ENCODE assay signal across 8 cellular contexts in genomic region chr11:62611705-62612365, GRCh38. TPM values are rescaled to one million over a fixed set of nuclear protein-coding genes. Genes with fewer than 3 reads are reported as not detected.
DNase-seq lines count a peak whose midpoint lies in the region; ATAC-seq, FAIRE-seq and TF ChIP-seq lines count a peak whose summit lies in the region.

No MANE protein-coding gene starts in this region.

- peak overlapping the region; percentile 81 for H3K4me2 ChIP-seq in A549

- no peak for TF ChIP-seq RAD21 in A549 (conservative IDR thresholded peaks at IDR 0.05 in 1 of 2, IDR thresholded peaks at IDR 0.05 in 1 of 2)

- 3% methylated on average over 33 of the region's 34 CpGs for WGBS in A549 (ENCODE audit: missing lambda C conversion rate)
- 1% methylated on average over 34 of the region's 34 CpGs for WGBS in sigmoid colon, 2 donors

- peak overlapping the region; percentile 61 for H3K4me3 ChIP-seq in A549
- peak overlapping the region; percentile 53 to 82 (median 62) for H3K4me3 ChIP-seq in sigmoid colon

- peaks cover 0 to 61% (median 5%) of the 10 kb centered on the region in 4 donors for H3K36me3 ChIP-seq in sigmoid colon

- H3K9me3 ChIP-seq in A549 (no peaks in the 10 kb centered on the region), sigmoid colon (no peaks in the 10 kb centered on the region)

- DNase-seq in A549 (ENCODE audit: low read depth in 1 of 2, low spot score in 1 of 2) (peak; percentile 36 to 48), RPMI7951 (ENCODE audit: low read depth) (peak; percentile 77), anterior cingulate cortex (lab: John Stamatoyannopoulos, UW) (peak in 36 of 58 donors; percentile 10 to 66 (median 32)), hepatic stellate cell (ENCODE audit: low spot score) (peak; percentile 79), sigmoid colon (peak; percentile 86), iPS-NIHi7 (ENCODE audit: extremely low spot score) (no peak)

- TF ChIP-seq CTCF in A549 (IDR thresholded peaks at IDR 0.05) (no peak), sigmoid colon (IDR thresholded peaks at IDR 0.05) (no peak)

- TF ChIP-seq EP300 in A549 (IDR thresholded peaks at IDR 0.05) (no peak), sigmoid colon (IDR thresholded peaks at IDR 0.05) (no peak)

- no peak for FAIRE-seq in A549 (lab: Jason Lieb, UNC)

- intact Hi-C loops in sigmoid colon (cut with DNase I) = loop anchor here (2.0 to 5.0 kb wide), 3 partner anchors 17 to 95 kb away; partner anchors contain the start of genes BSCL2, C11orf98, CSKMT and GNG3

- POLR2A ChIA-PET in A549 (lab: Yijun Ruan, JAX) = interaction anchor here (1.1 to 3.7 kb wide), 6 partner anchors 10 to 56 kb away, joined by 3 to 27 read pairs (median 5); partner anchors contain the start of genes B3GAT3, C11orf98, CSKMT and MTA2

- H3K27ac ChIP-seq in A549 (peak overlapping the region; percentile 80 to 98), sigmoid colon (peak overlapping the region; percentile 88 to 100 (median 96))

- CTCF ChIA-PET in A549 (lab: Yijun Ruan, JAX) = interaction anchor here (0.7 to 4.1 kb wide), 37 partner anchors 8 to 223 kb away, joined by 3 to 48 read pairs (median 5); partner anchors contain the start of genes B3GAT3, GANAB, LBHD1 and MTA2

- ATAC-seq in A549 (peak; percentile 26 to 41), GM18519 (IDR thresholded peaks at IDR 0.05; ENCODE audit: low FRiP score, unreplicated experiment) (peak; percentile 5), HG03108 (IDR thresholded peaks at IDR 0.05; ENCODE audit: unreplicated experiment) (peak; percentile 14)

- TF ChIP-seq POLR2A in A549 (IDR thresholded peaks at IDR 0.05; ENCODE audit: low read length) = no peak
- no peak for TF ChIP-seq POLR2A in sigmoid colon (IDR thresholded peaks at IDR 0.05)

- no peaks in the 10 kb centered on the region for H3K27me3 ChIP-seq in sigmoid colon

- H3K4me1 ChIP-seq in A549 = peaks cover 29% of the 10 kb centered on the region
- H3K4me1 ChIP-seq in sigmoid colon = peaks cover 0 to 30% (median 24%) of the 10 kb centered on the region in 4 donors

TF ChIP-seq in A549, 52 proteins besides CTCF, POLR2A, EP300 and RAD21:
- TF ChIP-seq HEYL (CRISPR knock-in tag; IDR thresholded peaks at IDR 0.05) = no peak
- TF ChIP-seq REST (IDR thresholded peaks at IDR 0.05) = peak; percentile 32; the same call in 1 of the 2 replicates
- no peak for TF ChIP-seq HOXB13 (CRISPR knock-in tag; IDR thresholded peaks at IDR 0.05; ENCODE audit: low read depth)
- 0 out of 2 replicates have a peak, but pooled peaks have one; percentile 7 for TF ChIP-seq MAX (IDR thresholded peaks at IDR 0.05)

RNA-seq across cellular contexts. Expression of gene EML3, which starts 0.7 kb away (rescaled TPM):
- polyA plus RNA-seq in A549 (2011; rRNA removed) (15.2 and 19.7 TPM in 2 replicates), A549 (2017; fragmentation: RNase III; extraction: RNeasy Plus Mini Kit Qiagen cat#74134 plus additional on column Dnase treatment) (21.4 to 28.0 TPM (median 27.2 TPM) in 3 replicates), sigmoid colon (10 to 100 TPM; 10.6 to 50.7 (median 16.2) TPM)
- polyA plus RNA-seq in A549 (2012; cell fraction: cytosol; rRNA removed) = 16.7 and 22.6 TPM in 2 replicates
- polyA plus RNA-seq in A549 (2012; cell fraction: nucleus; rRNA removed) = 124 and 129 TPM in 2 replicates
- 15.4 and 16.7 TPM in 2 replicates for polyA minus RNA-seq in A549 (2011; rRNA and poly(A)+ RNA removed)
- 7.1 and 13.8 TPM in 2 replicates for total RNA-seq in RPMI7951 (2014; rRNA removed; shearing (Covaris generic))
- total RNA-seq in sigmoid colon = 10 to 100 TPM; 19.6 to 39.5 (median 30.2) TPM

RNA-seq across cellular contexts. Expression of gene ROM1, which starts 1.2 kb away (rescaled TPM):
- 0.92 and 1.6 TPM in 2 replicates for polyA plus RNA-seq in A549 (2011; rRNA removed)
- polyA plus RNA-seq in A549 (2012; cell fraction: cytosol; rRNA removed) = 2.0 and 2.4 TPM in 2 replicates
- polyA plus RNA-seq in A549 (2012; cell fraction: nucleus; rRNA removed) = 1.7 and 1.8 TPM in 2 replicates
- polyA plus RNA-seq in A549 (2017; fragmentation: RNase III; extraction: RNeasy Plus Mini Kit Qiagen cat#74134 plus additional on column Dnase treatment) = 2.8 to 3.7 TPM (median 3.2 TPM) in 3 replicates
- polyA minus RNA-seq in A549 (2011; rRNA and poly(A)+ RNA removed) = 0.24 and 0.37 TPM in 2 replicates
- 2.5 and 3.6 TPM in 2 replicates for total RNA-seq in RPMI7951 (2014; rRNA removed; shearing (Covaris generic))
- 10 to 100 TPM in 2 of 4 donors, 1 to 10 TPM in 2; 5.3 to 13.8 (median 10.1) TPM for total RNA-seq in sigmoid colon
- polyA plus RNA-seq in sigmoid colon = 10 to 100 TPM in 1 of 3 donors, 1 to 10 TPM in 2; 3.0 to 14.2 (median 3.2) TPM

RNA-seq across cellular contexts. Expression of gene B3GAT3, which starts 10.0 kb away (rescaled TPM):
- polyA plus RNA-seq in A549 (2011; rRNA removed) (19.0 and 20.5 TPM in 2 replicates), A549 (2017; fragmentation: RNase III; extraction: RNeasy Plus Mini Kit Qiagen cat#74134 plus additional on column Dnase treatment) (38.1 to 41.0 TPM (median 40.9 TPM) in 3 replicates), sigmoid colon (10 to 100 TPM in 2 of 3 donors, 1 to 10 TPM in 1; 9.7 to 47.5 (median 11.4) TPM)
- polyA plus RNA-seq in A549 (2012; cell fraction: cytosol; rRNA removed) = 55.2 and 77.9 TPM in 2 replicates
- 113 and 130 TPM in 2 replicates for polyA plus RNA-seq in A549 (2012; cell fraction: nucleus; rRNA removed)
- polyA minus RNA-seq in A549 (2011; rRNA and poly(A)+ RNA removed) = 8.6 and 10.7 TPM in 2 replicates
- total RNA-seq in RPMI7951 (2014; rRNA removed; shearing (Covaris generic)) = 23.3 and 27.1 TPM in 2 replicates
- 10 to 100 TPM; 11.1 to 26.3 (median 16.8) TPM for total RNA-seq in sigmoid colon

RNA-seq across cellular contexts. Expression of gene MTA2, which starts 10.2 kb away (rescaled TPM):
- polyA plus RNA-seq in A549 (2011; rRNA removed) = 21.8 and 44.3 TPM in 2 replicates
- 12.5 and 16.1 TPM in 2 replicates for polyA plus RNA-seq in A549 (2012; cell fraction: cytosol; rRNA removed)
- 25.7 and 48.5 TPM in 2 replicates for polyA plus RNA-seq in A549 (2012; cell fraction: nucleus; rRNA removed)
- polyA plus RNA-seq in A549 (2017; fragmentation: RNase III; extraction: RNeasy Plus Mini Kit Qiagen cat#74134 plus additional on column Dnase treatment) = 79.3 to 85.0 TPM (median 84.5 TPM) in 3 replicates
- polyA minus RNA-seq in A549 (2011; rRNA and poly(A)+ RNA removed) = 74.7 and 80.5 TPM in 2 replicates
- total RNA-seq in RPMI7951 (2014; rRNA removed; shearing (Covaris generic)) = 91.2 and 103 TPM in 2 replicates
- total RNA-seq in sigmoid colon = 10 to 100 TPM; 50.1 to 62.2 (median 58.1) TPM
- polyA plus RNA-seq in sigmoid colon = 10 to 100 TPM; 28.8 to 86.3 (median 36.1) TPM

RNA-seq across cellular contexts. Expression of gene TUT1, which starts 20.5 kb away (rescaled TPM):
- 12.9 and 15.5 TPM in 2 replicates for polyA plus RNA-seq in A549 (2011; rRNA removed)
- polyA plus RNA-seq in A549 (2012; cell fraction: cytosol; rRNA removed) = 8.9 and 9.9 TPM in 2 replicates
- polyA plus RNA-seq in A549 (2012; cell fraction: nucleus; rRNA removed) = 30.4 and 31.6 TPM in 2 replicates
- polyA plus RNA-seq in A549 (2017; fragmentation: RNase III; extraction: RNeasy Plus Mini Kit Qiagen cat#74134 plus additional on column Dnase treatment) = 9.9 to 11.7 TPM (median 11.1 TPM) in 3 replicates
- polyA minus RNA-seq in A549 (2011; rRNA and poly(A)+ RNA removed) = 9.4 and 11.7 TPM in 2 replicates
- total RNA-seq in RPMI7951 (2014; rRNA removed; shearing (Covaris generic)) = 4.7 and 5.3 TPM in 2 replicates
- 1 to 10 TPM; 5.4 to 7.1 (median 6.2) TPM for total RNA-seq in sigmoid colon
- 10 to 100 TPM in 1 of 3 donors, 1 to 10 TPM in 2; 5.3 to 16.8 (median 6.0) TPM for polyA plus RNA-seq in sigmoid colon
